In the genomic region with DNA sequence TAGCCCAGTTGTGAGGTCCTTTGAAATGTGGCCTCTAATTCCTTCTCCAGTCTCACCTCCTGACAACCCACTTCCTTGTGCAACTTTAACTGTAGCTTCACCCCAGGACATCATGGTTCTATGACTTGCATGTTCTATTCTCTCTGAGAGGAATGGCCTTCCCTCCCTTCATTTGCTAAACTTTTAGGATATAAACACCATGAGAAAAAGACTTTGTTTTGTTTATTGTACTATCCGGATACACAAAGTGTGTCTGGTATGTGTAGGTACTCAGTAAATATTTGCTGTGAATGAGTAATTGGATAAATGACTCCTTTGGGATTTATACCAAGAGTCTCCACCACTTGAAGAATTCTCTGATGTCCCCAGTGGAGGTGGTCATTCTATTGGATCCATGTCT, we compare ENCODE assay signal across 17 cellular contexts.
A peak's percentile ranks its signal among the peaks of the same experiment; 100 is the strongest.
DNase-seq lines count a peak whose midpoint lies in the region; ATAC-seq and TF ChIP-seq lines count a peak whose summit lies in the region.
"Had no signal": no experiment of that assay in that cellular context is flagged by ENCODE, and none has a peak within 500 bp of the region (broad histone marks: within the 10 kb centered on the region; RNA-seq: fewer than 3 reads in every experiment).

No MANE protein-coding gene starts in this region.

- no peak for ATAC-seq in HG02623 (IDR thresholded peaks at IDR 0.05; ENCODE audit: unreplicated experiment)

- 81 to 100% methylated on average over 1 of the region's 1 CpG for WGBS in endodermal cell (ENCODE audit: insufficient coverage in 1 of 2, insufficient read length in 1 of 2), 2 experiments
- 87 to 97% (median 94%) methylated on average over 1 of the region's 1 CpG for WGBS in spleen, 5 donors

- DNase-seq in LNCaP clone FGC (ENCODE audit: low read depth) (peak; percentile 34), endodermal cell (peak; percentile 28), neural progenitor cell (ENCODE audit: low spot score) (no peak), NOMO-1 treated with dmso at 0.1 percent for 144 hours (lab: John Stamatoyannopoulos, UW; ENCODE audit: unreplicated experiment) (no peak), NCI-H2107 (lab: John Stamatoyannopoulos, UW) (no peak), spleen (no peak)
- DNase-seq: 8988T; ACHN; CD4-positive, alpha-beta T cell; DND-41; GDM1; HCEC 1CT; HFFc6 had no signal

- no peaks in the 10 kb centered on the region for H4K20me1 ChIP-seq in neural progenitor cell (ENCODE audit: low read depth)
- H4K20me1 ChIP-seq: BLaER1 treated with 17β-estradiol and CSF1 and Interleukin-3, amounts not matched to agents 10 nM and 100 nM had no signal

- H2AFZ ChIP-seq in neural progenitor cell (replicated peaks) = no peak overlapping the region

- H3K27me3 Mint-ChIP-seq in endodermal cell (ENCODE audit: insufficient read depth) (no peaks in the 10 kb centered on the region), neural progenitor cell (ENCODE audit: insufficient read depth, low read depth) (peaks cover 12% of the 10 kb centered on the region)

- H3K27ac Mint-ChIP-seq in endodermal cell (peak overlapping the region; percentile 22), neural progenitor cell (peak overlapping the region; percentile 51)
- H3K27ac Mint-ChIP-seq: CD4-positive, alpha-beta T cell; HFFc6 had no signal

- no peak for TF ChIP-seq CTCF in C4-2B (conservative IDR thresholded peaks at IDR 0.05)
- no peak for TF ChIP-seq CTCF in LNCaP clone FGC (IDR thresholded peaks at IDR 0.05; ENCODE audit: control insufficient read depth, extremely low read depth, insufficient read depth)
- no peak for TF ChIP-seq CTCF in endodermal cell (conservative IDR thresholded peaks at IDR 0.05)
- no peak for TF ChIP-seq CTCF in neural progenitor cell (IDR thresholded peaks at IDR 0.05)
- no peak for TF ChIP-seq CTCF in spleen (IDR thresholded peaks at IDR 0.05 in 8 of 11, conservative IDR thresholded peaks at IDR 0.05 in 3 of 11)

- H3K27me3 ChIP-seq in endodermal cell (ENCODE audit: control insufficient read depth, insufficient read depth, low read length, poor library complexity, severe bottlenecking) (no peaks in the 10 kb centered on the region), neural progenitor cell (no peaks in the 10 kb centered on the region), spleen (replicated peaks in 1 of 7) (no peaks in the 10 kb centered on the region)
- H3K27me3 ChIP-seq: BLaER1 treated with 17β-estradiol and CSF1 and Interleukin-3, amounts not matched to agents 10 nM and 100 nM had no signal

- no peaks in the 10 kb centered on the region for H3K79me2 ChIP-seq in neural progenitor cell (ENCODE audit: low read depth)

- no peaks in the 10 kb centered on the region for H3K36me3 ChIP-seq in endodermal cell (ENCODE audit: control insufficient read depth, insufficient read depth, low read length)
- no peaks in the 10 kb centered on the region for H3K36me3 ChIP-seq in neural progenitor cell
- no peaks in the 10 kb centered on the region for H3K36me3 ChIP-seq in spleen
- H3K36me3 ChIP-seq: BLaER1 treated with 17β-estradiol and CSF1 and Interleukin-3, amounts not matched to agents 10 nM and 100 nM had no signal

- H3K4me3 Mint-ChIP-seq in endodermal cell = no peak overlapping the region
- H3K4me3 Mint-ChIP-seq in neural progenitor cell = no peak overlapping the region
- H3K4me3 Mint-ChIP-seq: CD4-positive, alpha-beta T cell; HFFc6 had no signal

- H3K4me1 ChIP-seq in endodermal cell (ENCODE audit: control insufficient read depth, insufficient read depth, low read length) = peaks cover 13% of the 10 kb centered on the region
- H3K4me1 ChIP-seq in neural progenitor cell = peaks cover 24% of the 10 kb centered on the region
- H3K4me1 ChIP-seq in spleen = no peaks in the 10 kb centered on the region

- H3K9me3 Mint-ChIP-seq in endodermal cell (peaks cover 10% of the 10 kb centered on the region), neural progenitor cell (peaks cover 10% of the 10 kb centered on the region)
- H3K9me3 Mint-ChIP-seq: CD4-positive, alpha-beta T cell had no signal

- H3K4me1 Mint-ChIP-seq in endodermal cell (peaks cover 16% of the 10 kb centered on the region), neural progenitor cell (peaks cover 38% of the 10 kb centered on the region)

- peak overlapping the region; percentile 1 for H3K9ac ChIP-seq in endodermal cell (ENCODE audit: extremely low read depth, low read length, poor library complexity, severe bottlenecking)
- no peak overlapping the region for H3K9ac ChIP-seq in neural progenitor cell
- H3K9ac ChIP-seq: BLaER1 treated with 17β-estradiol and CSF1 and Interleukin-3, amounts not matched to agents 10 nM and 100 nM had no signal

- no peak for TF ChIP-seq POLR2A in spleen (IDR thresholded peaks at IDR 0.05)

- peak overlapping the region; percentile 57 for H3K4me2 ChIP-seq in neural progenitor cell
- H3K4me2 ChIP-seq: BLaER1 treated with 17β-estradiol and CSF1 and Interleukin-3, amounts not matched to agents 10 nM and 100 nM had no signal

- H3K36me3 Mint-ChIP-seq in endodermal cell (ENCODE audit: low read depth) (no peaks in the 10 kb centered on the region), neural progenitor cell (no peaks in the 10 kb centered on the region)

- intact Hi-C loops in spleen (cut with DNase I; ENCODE audit: low total_unique reads) = loop anchor here (10.0 kb wide), 1 partner anchor 63 kb away; no protein-coding TSS in a partner anchor

- H3K4me3 ChIP-seq in LNCaP clone FGC (ENCODE audit: low read depth, low read length) = no peak overlapping the region
- H3K4me3 ChIP-seq in endodermal cell (ENCODE audit: low read length) = no peak overlapping the region
- no peak overlapping the region for H3K4me3 ChIP-seq in neural progenitor cell
- no peak overlapping the region for H3K4me3 ChIP-seq in spleen
- H3K4me3 ChIP-seq: BLaER1 treated with 17β-estradiol and CSF1 and Interleukin-3, amounts not matched to agents 10 nM and 100 nM had no signal

- H3K27ac ChIP-seq in C4-2B (peak overlapping the region; percentile 39; the same call in 1 of the 2 replicates), endodermal cell (ENCODE audit: low read depth, low read length) (no peak overlapping the region), neural progenitor cell (no peak overlapping the region), spleen (no peak overlapping the region)
- H3K27ac ChIP-seq: BLaER1 treated with 17β-estradiol and CSF1 and Interleukin-3, amounts not matched to agents 10 nM and 100 nM; HL-60 had no signal

- H3K9me3 ChIP-seq in endodermal cell (ENCODE audit: control insufficient read depth, low read length) (peaks cover 8% of the 10 kb centered on the region), neural progenitor cell (ENCODE audit: low read depth) (no peaks in the 10 kb centered on the region), spleen (peaks cover 0 to 4% (median 0%) of the 10 kb centered on the region in 8 donors)
- H3K9me3 ChIP-seq: BLaER1 treated with 17β-estradiol and CSF1 and Interleukin-3, amounts not matched to agents 10 nM and 100 nM had no signal

- H3F3A ChIP-seq in neural progenitor cell (ENCODE audit: low read depth) = peaks cover 19% of the 10 kb centered on the region

Comparison
In these comparisons a context has a peak if more than half of its experiments do, and no peak if none do; other contexts are left out.
1. DNase-seq: peak in LNCaP clone FGC (single experiment) and endodermal cell (single experiment); none in neural progenitor cell (single experiment), NOMO-1 treated with dmso at 0.1 percent for 144 hours (single experiment), NCI-H2107 (single experiment) and spleen (single experiment).